In the genomic region with DNA sequence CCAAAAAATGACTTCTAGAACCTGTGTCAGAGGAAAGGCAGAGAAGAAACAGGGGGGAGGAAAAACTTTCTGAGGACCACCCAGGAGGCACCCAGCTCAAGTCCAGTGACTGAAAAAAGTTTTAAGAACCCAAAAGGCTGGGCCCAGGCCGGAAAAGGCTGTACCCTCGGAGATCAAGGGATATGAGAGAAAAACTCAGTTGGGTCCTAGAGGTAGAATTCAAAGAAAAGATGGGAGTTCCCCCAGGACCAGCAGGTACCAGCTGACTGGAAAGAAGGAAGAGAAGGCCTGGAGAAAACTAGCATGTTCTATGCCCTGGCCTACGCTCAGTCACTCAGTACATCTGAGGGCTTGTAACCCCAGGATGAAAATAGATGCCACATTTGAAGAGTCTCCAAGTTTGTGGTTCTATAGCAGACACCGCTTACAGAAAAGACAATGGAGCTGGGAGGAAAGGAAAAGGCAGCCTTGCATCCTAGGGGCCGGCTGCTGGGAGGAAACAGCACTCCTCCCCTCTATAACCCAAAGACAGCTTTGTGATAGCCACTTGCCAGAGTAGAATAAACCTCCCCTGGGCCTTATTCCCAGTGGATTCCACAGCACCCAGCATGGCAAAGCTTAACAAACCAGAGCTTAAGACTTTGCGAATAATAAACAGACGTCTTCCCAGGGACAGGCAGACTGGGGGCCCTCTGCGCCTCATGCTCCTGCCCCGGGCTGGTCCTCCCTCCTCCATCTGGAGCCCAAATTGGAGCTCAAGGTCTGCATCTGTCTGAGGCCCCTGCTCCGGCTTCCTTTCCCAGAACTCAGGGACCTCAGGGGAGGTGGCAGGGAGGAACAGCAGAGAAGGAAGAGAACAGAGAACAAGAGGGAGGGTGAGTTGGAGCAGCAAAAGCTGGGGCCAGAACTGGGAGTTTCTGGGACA, we compare ENCODE assay signal across 11 cellular contexts. TPM values are rescaled to one million over a fixed set of nuclear protein-coding genes. Genes with fewer than 3 reads are reported as not detected.
DNase-seq lines count a peak whose midpoint lies in the region; ATAC-seq and TF ChIP-seq lines count a peak whose summit lies in the region.
"Had no signal": no experiment of that assay in that cellular context is flagged by ENCODE, and none has a peak within 500 bp of the region (broad histone marks: within the 10 kb centered on the region; RNA-seq: fewer than 3 reads in every experiment).

No MANE protein-coding gene starts in this region.

- peaks cover 43 to 52% (median 45%) of the 10 kb centered on the region in 3 donors for H3K4me1 Mint-ChIP-seq in IgD-negative memory B cell
- H3K4me1 Mint-ChIP-seq in activated T-cell treated with anti-CD3 and anti-CD28 coated beads, Interleukin-2, amount 50 U/mL, for 72 hours (ENCODE audit: low read depth): peaks cover 79% of the 10 kb centered on the region

- no peak for TF ChIP-seq POLR2A in spleen (IDR thresholded peaks at IDR 0.05)

- H3K4me3 Mint-ChIP-seq in IgD-negative memory B cell: peak overlapping the region in 3 of 4 donors; percentile 18 to 71 (median 37)
- H3K4me3 Mint-ChIP-seq in activated T-cell treated with anti-CD3 and anti-CD28 coated beads, Interleukin-2, amount 50 U/mL, for 72 hours: peak overlapping the region; percentile 78 to 88

- TF ChIP-seq CTCF in left ventricle myocardium inferior (IDR thresholded peaks at IDR 0.05; ENCODE audit: borderline replicate concordance): no peak
- no peak for TF ChIP-seq CTCF in spleen (IDR thresholded peaks at IDR 0.05 in 8 of 11, conservative IDR thresholded peaks at IDR 0.05 in 3 of 11)

- H3K27me3 ChIP-seq in left ventricle myocardium inferior (ENCODE audit: low read depth) (no peaks in the 10 kb centered on the region), spleen (replicated peaks in 1 of 7) (no peaks in the 10 kb centered on the region)

- peaks cover 76% of the 10 kb centered on the region for H3K4me1 ChIP-seq in left ventricle myocardium inferior
- peaks cover 59 to 100% (median 100%) of the 10 kb centered on the region in 6 donors for H3K4me1 ChIP-seq in spleen

- WGBS in spleen, 5 donors: 54 to 71% (median 63%) methylated on average over 10 of the region's 10 CpGs

- no peak for DNase-seq in activated T-cell treated with anti-CD3 and anti-CD28 coated beads, Interleukin-2, amount 50 U/mL, for 72 hours
- DNase-seq in left ventricle myocardium inferior (peak; percentile 58), spleen (no peak), NCI-H1417 (lab: John Stamatoyannopoulos, UW) (no peak), HEK293T (ENCODE audit: extremely low spot score) (no peak), HK-2 (ENCODE audit: unreplicated experiment) (no peak)
- DNase-seq: midbrain; PC-9; stimulated activated CD4-positive, alpha-beta T cell treated with anti-CD3 and anti-CD28 coated beads, Interleukin-4, amount 100 ng/mL, for 1 hour had no signal

- no peaks in the 10 kb centered on the region for H3K9me3 Mint-ChIP-seq in IgD-negative memory B cell
- no peaks in the 10 kb centered on the region for H3K9me3 Mint-ChIP-seq in activated T-cell treated with anti-CD3 and anti-CD28 coated beads, Interleukin-2, amount 50 U/mL, for 72 hours

- H3K4me3 ChIP-seq in left ventricle myocardium inferior: peak overlapping the region; percentile 22
- H3K4me3 ChIP-seq in spleen: peak overlapping the region in 1 of 8 donors; percentile 18
- H3K4me3 ChIP-seq: PC-9 had no signal

- intact Hi-C loops in left ventricle myocardium inferior (cut with micrococcal nuclease): loop anchor here (5.0 to 10.0 kb wide), 3 partner anchors 104 to 257 kb away; partner anchors contain the start of genes PRICKLE4 and TOMM6
- intact Hi-C loops in spleen (cut with DNase I; ENCODE audit: low total_unique reads): loop anchor here (5.0 kb wide), 1 partner anchor 104 kb away; no protein-coding TSS in a partner anchor

- no peaks in the 10 kb centered on the region for H3K9me3 ChIP-seq in left ventricle myocardium inferior (replicated peaks)
- H3K9me3 ChIP-seq in spleen: no peaks in the 10 kb centered on the region

- CTCF ChIA-PET in HEK293T (lab: Yijun Ruan, JAX): interaction anchor here (0.5 to 8.6 kb wide), 6 partner anchors 13 to 561 kb away, joined by 3 to 37 read pairs (median 4); partner anchors contain the start of gene TOMM6

- POLR2A ChIA-PET in HEK293T (lab: Yijun Ruan, JAX): interaction anchor here (1.0 to 1.2 kb wide), 2 partner anchors 10 to 254 kb away, joined by 3 to 5 read pairs; partner anchors contain the start of gene TOMM6

- no peak for ATAC-seq in activated T-cell treated with anti-CD3 and anti-CD28 coated beads, Interleukin-2, amount 50 U/mL, for 72 hours (replicated peaks in 1 of 2)

- peak overlapping the region; percentile 65 to 76 (median 74) for H3K27ac Mint-ChIP-seq in IgD-negative memory B cell
- peak overlapping the region; percentile 91 for H3K27ac Mint-ChIP-seq in activated T-cell treated with anti-CD3 and anti-CD28 coated beads, Interleukin-2, amount 50 U/mL, for 72 hours

- no peaks in the 10 kb centered on the region for H3K27me3 Mint-ChIP-seq in IgD-negative memory B cell
- no peaks in the 10 kb centered on the region for H3K27me3 Mint-ChIP-seq in activated T-cell treated with anti-CD3 and anti-CD28 coated beads, Interleukin-2, amount 50 U/mL, for 72 hours (ENCODE audit: low read depth)

- H3K36me3 ChIP-seq in left ventricle myocardium inferior: no peaks in the 10 kb centered on the region
- peaks cover 0 to 75% (median 9%) of the 10 kb centered on the region in 6 donors for H3K36me3 ChIP-seq in spleen

- no peaks in the 10 kb centered on the region for H3K36me3 Mint-ChIP-seq in IgD-negative memory B cell
- peaks cover 0 to 2% of the 10 kb centered on the region in 2 donors for H3K36me3 Mint-ChIP-seq in activated T-cell treated with anti-CD3 and anti-CD28 coated beads, Interleukin-2, amount 50 U/mL, for 72 hours (ENCODE audit: insufficient read depth in 2 of 2)

- H3K27ac ChIP-seq in left ventricle myocardium inferior (replicated peaks) (peak overlapping the region; percentile 83), spleen (peak overlapping the region in 5 of 8 donors; percentile 12 to 95 (median 36))
- H3K27ac ChIP-seq: epithelial cell of prostate, PC-9 had no signal

TF ChIP-seq in HEK293T, 16 proteins besides CTCF, POLR2A, EP300 and RAD21:
- TF ChIP-seq FOXK2 (IDR thresholded peaks at IDR 0.05) (no peak), ELF4 (IDR thresholded peaks at IDR 0.05) (no peak), TARDBP (IDR thresholded peaks at IDR 0.05) (no peak), FOXM1 (IDR thresholded peaks at IDR 0.05; ENCODE audit: borderline replicate concordance) (no peak), LEF1 (IDR thresholded peaks at IDR 0.05; ENCODE audit: borderline replicate concordance) (no peak), FOXA1 (IDR thresholded peaks at IDR 0.05) (no peak), BHLHE40 (IDR thresholded peaks at IDR 0.05; ENCODE audit: borderline replicate concordance) (no peak), L3MBTL2 (conservative IDR thresholded peaks at IDR 0.05) (no peak), SUZ12 (IDR thresholded peaks at IDR 0.05) (no peak), NFRKB (IDR thresholded peaks at IDR 0.05) (no peak), ZNF384 (IDR thresholded peaks at IDR 0.05) (no peak), SP1 (IDR thresholded peaks at IDR 0.05) (no peak), CTBP1 (IDR thresholded peaks at IDR 0.05; ENCODE audit: borderline replicate concordance) (no peak), HDGF (IDR thresholded peaks at IDR 0.05; ENCODE audit: borderline replicate concordance) (no peak)
- TF ChIP-seq, protein P1, sequence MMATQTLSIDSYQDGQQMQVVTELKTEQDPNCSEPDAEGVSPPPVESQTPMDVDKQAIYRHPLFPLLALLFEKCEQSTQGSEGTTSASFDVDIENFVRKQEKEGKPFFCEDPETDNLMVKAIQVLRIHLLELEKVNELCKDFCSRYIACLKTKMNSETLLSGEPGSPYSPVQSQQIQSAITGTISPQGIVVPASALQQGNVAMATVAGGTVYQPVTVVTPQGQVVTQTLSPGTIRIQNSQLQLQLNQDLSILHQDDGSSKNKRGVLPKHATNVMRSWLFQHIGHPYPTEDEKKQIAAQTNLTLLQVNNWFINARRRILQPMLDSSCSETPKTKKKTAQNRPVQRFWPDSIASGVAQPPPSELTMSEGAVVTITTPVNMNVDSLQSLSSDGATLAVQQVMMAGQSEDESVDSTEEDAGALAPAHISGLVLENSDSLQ (IDR thresholded peaks at IDR 0.05): no peak

RNA-seq across cellular contexts. Expression of gene TAF8, which starts 8.9 kb away (rescaled TPM):
- polyA plus RNA-seq in IgD-negative memory B cell: 22.2 TPM
- total RNA-seq in activated T-cell treated with anti-CD3 and anti-CD28 coated beads, Interleukin-2, amount 50 U/mL, for 72 hours: 10 to 100 TPM; 62.6 to 70.4 TPM
- total RNA-seq in left ventricle myocardium inferior: 28.5 TPM
- total RNA-seq in spleen: 10 to 100 TPM; 32.1 to 56.3 (median 38.8) TPM
- 10 to 100 TPM in 1 of 3 donors, 1 to 10 TPM in 2; 8.2 to 12.5 (median 8.8) TPM for polyA plus RNA-seq in spleen
